Comparison of ENCODE assay signal across 19 cellular contexts in the genomic region with DNA sequence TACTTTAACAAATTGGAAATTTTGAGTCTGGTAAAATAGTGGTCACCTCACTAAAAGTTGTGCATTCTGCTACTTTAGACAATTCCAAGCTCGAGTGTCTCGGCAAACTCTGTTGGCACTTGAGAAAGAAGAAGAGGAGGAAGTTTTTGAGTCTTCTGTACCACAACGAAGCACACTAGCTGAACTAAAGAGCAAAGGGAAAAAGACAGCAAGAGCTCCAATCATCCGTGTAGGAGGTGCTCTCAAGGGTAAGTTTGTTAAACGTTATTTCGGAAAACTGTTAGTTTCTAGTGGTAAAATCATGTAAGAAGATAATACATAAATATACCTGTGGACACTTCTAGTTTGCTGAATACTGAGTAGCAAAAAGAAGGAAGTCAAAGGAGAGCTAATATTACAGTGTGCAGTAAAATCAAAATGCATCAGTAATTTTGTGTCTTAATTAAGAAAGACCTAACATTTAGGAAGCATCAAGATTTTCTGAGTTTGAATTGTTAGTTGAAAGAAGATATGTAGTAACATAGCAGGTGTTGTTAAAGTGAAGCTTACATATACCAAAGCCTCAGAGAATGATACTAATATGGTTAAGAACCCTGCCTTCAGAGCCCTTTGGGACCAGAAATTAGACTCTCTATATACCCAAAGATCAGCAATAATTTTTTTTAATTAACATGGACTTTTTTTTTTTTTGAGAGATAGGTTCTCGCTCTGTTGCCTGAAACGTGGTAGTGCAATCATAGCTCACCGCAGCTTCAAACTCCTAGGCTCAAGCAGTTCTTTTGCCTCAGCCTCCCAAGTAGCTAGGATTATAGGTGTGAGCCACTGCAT. TPM values are rescaled to one million over a fixed set of nuclear protein-coding genes. Genes with fewer than 3 reads are reported as not detected.
DNase-seq lines count a peak whose midpoint lies in the region; FAIRE-seq and TF ChIP-seq lines count a peak whose summit lies in the region.
"Had no signal": no experiment of that assay in that cellular context is flagged by ENCODE, and none has a peak within 500 bp of the region (broad histone marks: within the 10 kb centered on the region; RNA-seq: fewer than 3 reads in every experiment).

No MANE protein-coding gene starts in this region.

- no peak overlapping the region for H3K4me3 Mint-ChIP-seq in activated CD4-positive, alpha-beta T cell treated with anti-CD3 and anti-CD28 coated beads, Interleukin-2, amount 10 ng/mL, durations not matched to agents 7 days and 5 days
- H3K4me3 Mint-ChIP-seq in activated T-helper 2 cell treated with anti-CD3 and anti-CD28 coated beads, Interferon-gamma antibody, Interleukin-2, Interleukin-4, amounts not matched to agents 10 μg/mL and 5 μg/mL and 100 μg/mL, durations not matched to agents 14 hours and 24 hours and 36 hours (ENCODE audit: low read depth): no peak overlapping the region
- H3K4me3 Mint-ChIP-seq in nephron progenitor cell: no peak overlapping the region

- no peak for DNase-seq in activated CD4-positive, alpha-beta T cell treated with anti-CD3 and anti-CD28 coated beads, Interleukin-2, amount 10 ng/mL, durations not matched to agents 7 days and 5 days
- no peak for DNase-seq in activated CD4-positive, alpha-beta T cell treated with anti-CD3 and anti-CD28 coated beads for 1 hour
- no peak for DNase-seq in GM19239 (ENCODE audit: insufficient read length, low spot score)
- DNase-seq in activated T-helper 2 cell treated with anti-CD3 and anti-CD28 coated beads, Interferon-gamma antibody, Interleukin-2, Interleukin-4, amounts not matched to agents 10 μg/mL and 5 μg/mL and 100 μg/mL, durations not matched to agents 14 hours and 24 hours and 36 hours (ENCODE audit: low spot score): no peak
- no peak for DNase-seq in nephron progenitor cell
- no peak for DNase-seq in right atrium auricular region (ENCODE audit: low spot score)
- no peak for DNase-seq in KG1 (lab: John Stamatoyannopoulos, UW)
- DNase-seq in brain microvascular endothelial cell: no peak
- DNase-seq: activated CD4-positive, alpha-beta T cell treated with anti-CD3 and anti-CD28 coated beads, Interleukin-2, amount 50 U/mL, for 48 hours; hippocampal formation; KBM-7; kidney; NCI-H2081 treated with DMSO at 0.1 percent for 48 hours; NCI-H510A; OCI-M1; sigmoid colon; SJCRH30 had no signal

- no peaks in the 10 kb centered on the region for H3K27me3 ChIP-seq in right atrium auricular region
- no peaks in the 10 kb centered on the region for H3K27me3 ChIP-seq in brain microvascular endothelial cell (replicated peaks)
- H3K27me3 ChIP-seq: sigmoid colon, SJCRH30, vagina had no signal

- peaks cover 32% of the 10 kb centered on the region for H3K4me1 Mint-ChIP-seq in activated CD4-positive, alpha-beta T cell treated with anti-CD3 and anti-CD28 coated beads, Interleukin-2, amount 10 ng/mL, durations not matched to agents 7 days and 5 days
- H3K4me1 Mint-ChIP-seq in activated T-helper 2 cell treated with anti-CD3 and anti-CD28 coated beads, Interferon-gamma antibody, Interleukin-2, Interleukin-4, amounts not matched to agents 10 μg/mL and 5 μg/mL and 100 μg/mL, durations not matched to agents 14 hours and 24 hours and 36 hours (ENCODE audit: low read depth): peaks cover 33% of the 10 kb centered on the region
- H3K4me1 Mint-ChIP-seq in nephron progenitor cell: no peaks in the 10 kb centered on the region

- H3K27ac ChIP-seq in right atrium auricular region: no peak overlapping the region
- no peak overlapping the region for H3K27ac ChIP-seq in brain microvascular endothelial cell
- H3K27ac ChIP-seq: A549, sigmoid colon, SJCRH30, vagina had no signal

- in situ Hi-C loops in brain microvascular endothelial cell (cut with HindIII; ENCODE audit: low pct_ligation_motif_present, low sequenced_read_pairs): no loop called here

- H3K4me3 ChIP-seq in right atrium auricular region (no peak overlapping the region), brain microvascular endothelial cell (ENCODE audit: low read depth, low read length) (no peak overlapping the region)
- H3K4me3 ChIP-seq: A549, sigmoid colon, SJCRH30, vagina had no signal

- no peaks in the 10 kb centered on the region for H3K36me3 ChIP-seq in right atrium auricular region
- no peaks in the 10 kb centered on the region for H3K36me3 ChIP-seq in brain microvascular endothelial cell (replicated peaks)
- H3K36me3 ChIP-seq: sigmoid colon, vagina had no signal

- CTCF ChIA-PET in activated CD4-positive, alpha-beta T cell treated with anti-CD3 and anti-CD28 coated beads, Interleukin-2, amount 10 ng/mL, durations not matched to agents 7 days and 5 days (lab: Charles Lee): interaction anchor here (0.7 to 1.0 kb wide), 3 partner anchors 9 to 1133 kb away, joined by 3 to 5 read pairs (median 4); no protein-coding TSS in a partner anchor

- H3K9me3 Mint-ChIP-seq in activated CD4-positive, alpha-beta T cell treated with anti-CD3 and anti-CD28 coated beads, Interleukin-2, amount 10 ng/mL, durations not matched to agents 7 days and 5 days: no peaks in the 10 kb centered on the region
- H3K9me3 Mint-ChIP-seq in activated T-helper 2 cell treated with anti-CD3 and anti-CD28 coated beads, Interferon-gamma antibody, Interleukin-2, Interleukin-4, amounts not matched to agents 10 μg/mL and 5 μg/mL and 100 μg/mL, durations not matched to agents 14 hours and 24 hours and 36 hours: no peaks in the 10 kb centered on the region
- H3K9me3 Mint-ChIP-seq in nephron progenitor cell: no peaks in the 10 kb centered on the region

- no peaks in the 10 kb centered on the region for H3K27me3 Mint-ChIP-seq in activated CD4-positive, alpha-beta T cell treated with anti-CD3 and anti-CD28 coated beads, Interleukin-2, amount 10 ng/mL, durations not matched to agents 7 days and 5 days
- no peaks in the 10 kb centered on the region for H3K27me3 Mint-ChIP-seq in activated T-helper 2 cell treated with anti-CD3 and anti-CD28 coated beads, Interferon-gamma antibody, Interleukin-2, Interleukin-4, amounts not matched to agents 10 μg/mL and 5 μg/mL and 100 μg/mL, durations not matched to agents 14 hours and 24 hours and 36 hours (ENCODE audit: low read depth)
- no peaks in the 10 kb centered on the region for H3K27me3 Mint-ChIP-seq in nephron progenitor cell (ENCODE audit: low read depth, poor library complexity)

- no peaks in the 10 kb centered on the region for H3K4me1 ChIP-seq in right atrium auricular region
- H3K4me1 ChIP-seq: A549, sigmoid colon, SJCRH30, vagina had no signal

- TF ChIP-seq CTCF in nephron progenitor cell (IDR thresholded peaks at IDR 0.05) (no peak), right atrium auricular region (IDR thresholded peaks at IDR 0.05) (no peak), brain microvascular endothelial cell (IDR thresholded peaks at IDR 0.05; ENCODE audit: low read depth, low read length, missing control alignments) (no peak)

- H3K27ac Mint-ChIP-seq in activated CD4-positive, alpha-beta T cell treated with anti-CD3 and anti-CD28 coated beads, Interleukin-2, amount 10 ng/mL, durations not matched to agents 7 days and 5 days: peak overlapping the region; percentile 55
- H3K27ac Mint-ChIP-seq in activated T-helper 2 cell treated with anti-CD3 and anti-CD28 coated beads, Interferon-gamma antibody, Interleukin-2, Interleukin-4, amounts not matched to agents 10 μg/mL and 5 μg/mL and 100 μg/mL, durations not matched to agents 14 hours and 24 hours and 36 hours: peak overlapping the region; percentile 67
- H3K27ac Mint-ChIP-seq in nephron progenitor cell: peak overlapping the region; percentile 8

- peaks cover 57% of the 10 kb centered on the region for H3K36me3 Mint-ChIP-seq in activated CD4-positive, alpha-beta T cell treated with anti-CD3 and anti-CD28 coated beads, Interleukin-2, amount 10 ng/mL, durations not matched to agents 7 days and 5 days (ENCODE audit: low read depth)
- peaks cover 67% of the 10 kb centered on the region for H3K36me3 Mint-ChIP-seq in activated T-helper 2 cell treated with anti-CD3 and anti-CD28 coated beads, Interferon-gamma antibody, Interleukin-2, Interleukin-4, amounts not matched to agents 10 μg/mL and 5 μg/mL and 100 μg/mL, durations not matched to agents 14 hours and 24 hours and 36 hours (ENCODE audit: low read depth)
- peaks cover 80% of the 10 kb centered on the region for H3K36me3 Mint-ChIP-seq in nephron progenitor cell (ENCODE audit: low read depth)

- peak; percentile 87 for FAIRE-seq in GM19239 (lab: Jason Lieb, UNC)
- FAIRE-seq: A549, kidney had no signal

- POLR2A ChIA-PET in activated CD4-positive, alpha-beta T cell treated with anti-CD3 and anti-CD28 coated beads, Interleukin-2, amount 10 ng/mL, durations not matched to agents 7 days and 5 days (lab: Charles Lee): no interaction called here

- H3K9me3 ChIP-seq in right atrium auricular region: no peaks in the 10 kb centered on the region
- H3K9me3 ChIP-seq: A549, sigmoid colon, SJCRH30, vagina had no signal

- intact Hi-C loops in activated T-helper 2 cell treated with anti-CD3 and anti-CD28 coated beads, Interferon-gamma antibody, Interleukin-2, Interleukin-4, amounts not matched to agents 10 μg/mL and 5 μg/mL and 100 μg/mL, durations not matched to agents 14 hours and 24 hours and 36 hours (cut with micrococcal nuclease): loop anchor here (2.0 to 5.0 kb wide), 2 partner anchors 23 to 137 kb away; partner anchors contain the start of gene BUB1B

RNA-seq across cellular contexts. Expression of gene BUB1B, which starts 23.0 kb away (rescaled TPM):
- total RNA-seq in activated CD4-positive, alpha-beta T cell treated with anti-CD3 and anti-CD28 coated beads, Interleukin-2, amount 10 ng/mL, durations not matched to agents 7 days and 5 days: 10 to 100 TPM; 81.1 to 89.0 TPM
- total RNA-seq in activated T-helper 2 cell treated with anti-CD3 and anti-CD28 coated beads, Interferon-gamma antibody, Interleukin-2, Interleukin-4, amounts not matched to agents 10 μg/mL and 5 μg/mL and 100 μg/mL, durations not matched to agents 14 hours and 24 hours and 36 hours: 70.7 and 73.1 TPM in 2 replicates
- 1 to 10 TPM in 1 of 2 donors, under 1 TPM in 1; 0.39 to 2.1 TPM for total RNA-seq in right atrium auricular region

RNA-seq across cellular contexts. Expression of gene PAK6, which starts 55.0 kb away (rescaled TPM):
- total RNA-seq in activated CD4-positive, alpha-beta T cell treated with anti-CD3 and anti-CD28 coated beads, Interleukin-2, amount 10 ng/mL, durations not matched to agents 7 days and 5 days: under 1 TPM; 0.35 to 0.47 TPM
- total RNA-seq in activated T-helper 2 cell treated with anti-CD3 and anti-CD28 coated beads, Interferon-gamma antibody, Interleukin-2, Interleukin-4, amounts not matched to agents 10 μg/mL and 5 μg/mL and 100 μg/mL, durations not matched to agents 14 hours and 24 hours and 36 hours: 0.27 and 0.78 TPM in 2 replicates
- 10 to 100 TPM; 15.3 to 32.5 TPM for total RNA-seq in right atrium auricular region
- total RNA-seq: SJCRH30 had no signal

Comparison
In these comparisons a context has a peak if more than half of its experiments do, and no peak if none do; other contexts are left out.
1. H3K27ac Mint-ChIP-seq: peak in every context shown above with its lines; median percentile 67 in activated T-helper 2 cell treated with anti-CD3 and anti-CD28 coated beads, Interferon-gamma antibody, Interleukin-2, Interleukin-4, amounts not matched to agents 10 μg/mL and 5 μg/mL and 100 μg/mL, durations not matched to agents 14 hours and 24 hours and 36 hours; 55 in activated CD4-positive, alpha-beta T cell treated with anti-CD3 and anti-CD28 coated beads, Interleukin-2, amount 10 ng/mL, durations not matched to agents 7 days and 5 days; 8 in nephron progenitor cell.
2. RNA of gene BUB1B, which starts 23.0 kb away (total RNA-seq): 81.1 to 89.0 TPM in activated CD4-positive, alpha-beta T cell treated with anti-CD3 and anti-CD28 coated beads, Interleukin-2, amount 10 ng/mL, durations not matched to agents 7 days and 5 days and 70.7 to 73.1 TPM in activated T-helper 2 cell treated with anti-CD3 and anti-CD28 coated beads, Interferon-gamma antibody, Interleukin-2, Interleukin-4, amounts not matched to agents 10 μg/mL and 5 μg/mL and 100 μg/mL, durations not matched to agents 14 hours and 24 hours and 36 hours; 0.39 to 2.1 TPM in right atrium auricular region; every median in the first group is over 10 times any median in the second.